Comparison of ENCODE assay signal across 10 cellular contexts in genomic region chr4:6474053-6474568, GRCh38. TPM values are rescaled to one million over a fixed set of nuclear protein-coding genes. Genes with fewer than 3 reads are reported as not detected.
A peak's percentile ranks its signal among the peaks of the same experiment; 100 is the strongest.
DNase-seq lines count a peak whose midpoint lies in the region; ATAC-seq, FAIRE-seq and TF ChIP-seq lines count a peak whose summit lies in the region.
"Had no signal": no experiment of that assay in that cellular context is flagged by ENCODE, and none has a peak within 500 bp of the region (broad histone marks: within the 10 kb centered on the region; RNA-seq: fewer than 3 reads in every experiment).

No MANE protein-coding gene starts in this region.

- H3K4me3 ChIP-seq in HEK293 (ENCODE audit: low read depth, low read length) (no peak overlapping the region), K562 (no peak overlapping the region)

- no peak for TF ChIP-seq POLR2A in K562 (conservative IDR thresholded peaks at IDR 0.05)

- H3K27me3 ChIP-seq in K562 (ENCODE audit: control insufficient read depth in 2 of 2, insufficient read depth in 2 of 2, low read length in 2 of 2): peaks cover 5 to 40% of the 10 kb centered on the region in 2 experiments

- H3K4me2 ChIP-seq in K562 (ENCODE audit: insufficient read depth, low read length): no peak overlapping the region

- FAIRE-seq in K562 (lab: Jason Lieb, UNC): no peak

- no peak overlapping the region for H3K9ac ChIP-seq in K562 (ENCODE audit: insufficient read depth in 1 of 2, low read depth in 2 of 2, low read length in 2 of 2)

- no peak for TF ChIP-seq EP300 in K562 (IDR thresholded peaks at IDR 0.05; ENCODE audit: low read length)

- TF ChIP-seq RAD21 in K562 (CRISPR knock-in tag; conservative IDR thresholded peaks at IDR 0.05 in 1 of 2, IDR thresholded peaks at IDR 0.05 in 1 of 2): peak in 1 of 2 experiments; percentile 25; a peak in 1 of 4 replicates

- H2AFZ ChIP-seq in K562 (ENCODE audit: low read depth, low read length): no peak overlapping the region

- ATAC-seq in K562: peak; percentile 80
- ATAC-seq in HG02798 (IDR thresholded peaks at IDR 0.05; ENCODE audit: poor library complexity, unreplicated experiment): no peak

- no peaks in the 10 kb centered on the region for H3K9me1 ChIP-seq in K562 (ENCODE audit: control insufficient read depth, insufficient read depth, low read length)

- H3K9me3 ChIP-seq in HEK293 (ENCODE audit: control insufficient read depth, insufficient read depth, low read depth, low read length): no peaks in the 10 kb centered on the region
- H3K9me3 ChIP-seq in K562 (replicated peaks; ENCODE audit: control insufficient read depth, insufficient read depth, low read depth, low read length): no peaks in the 10 kb centered on the region

- in situ Hi-C loops in K562 (cut with MboI): no loop called here

- no peak overlapping the region for H3K27ac ChIP-seq in HEK293 (ENCODE audit: extremely low read depth, low read depth, low read length)
- H3K27ac ChIP-seq in K562 (ENCODE audit: extremely low read depth, low read depth, low read length): no peak overlapping the region

- H3K79me2 ChIP-seq in K562 (ENCODE audit: control insufficient read depth, insufficient read depth, low read length): no peaks in the 10 kb centered on the region

- CTCF ChIA-PET in HEK293 (lab: Yijun Ruan, JAX) (interaction anchor here (0.6 to 1.1 kb wide), 6 partner anchors 9 to 1884 kb away, joined by 3 to 4 read pairs (median 4); no protein-coding TSS in a partner anchor), K562 (lab: Yijun Ruan, JAX; ENCODE audit: low intra/inter-chr PET ratio) (no interaction called here)

- BruUV-seq in K562 (replicated peaks; lab: Mats Ljungman, UMichigan): no TSS peak

- H4K20me1 ChIP-seq in K562 (replicated peaks; ENCODE audit: control insufficient read depth, insufficient read depth, low read length): peaks cover 4% of the 10 kb centered on the region; the same call in 1 of the 2 replicates

- POLR2A ChIA-PET in HEK293 (lab: Yijun Ruan, JAX) (no interaction called here), K562 (lab: Yijun Ruan, JAX) (interaction anchor here (0.7 to 1.0 kb wide), 2 partner anchors 55 to 733 kb away, joined by 3 read pairs; no protein-coding TSS in a partner anchor)

- 8% methylated on average over 5 of the region's 5 CpGs for WGBS in K562 (ENCODE audit: insufficient coverage, low coverage, missing lambda C conversion rate)

- H3K36me3 ChIP-seq in HEK293 (ENCODE audit: control insufficient read depth in 2 of 2, insufficient read depth in 1 of 2, low read length in 2 of 2) (no peaks in the 10 kb centered on the region), K562 (ENCODE audit: control insufficient read depth, insufficient read depth, low read length) (no peaks in the 10 kb centered on the region)

- DNase-seq in D341Med (ENCODE audit: low spot score) (peak; percentile 62), K562 (ENCODE audit: extremely low read depth in 1 of 4, low spot score in 3 of 4) (peak; percentile 52 to 55 (median 54)), lung microvascular endothelial cell (ENCODE audit: low read depth in 2 of 2) (peak; percentile 18 to 33), NCI-H2081 (lab: John Stamatoyannopoulos, UW) (no peak), UCSD-AML1 (lab: John Stamatoyannopoulos, UW; ENCODE audit: unreplicated experiment) (no peak)
- no peak for DNase-seq in stimulated activated CD4-positive, alpha-beta T cell treated with anti-CD3 and anti-CD28 coated beads, Interleukin-4, amount 100 ng/mL, for 24 hours
- DNase-seq: activated naive CD8-positive, alpha-beta T cell treated with anti-CD3 and anti-CD28 coated beads for 36 hours had no signal

- intact Hi-C loops in K562 (cut with micrococcal nuclease): no loop called here

- TF ChIP-seq CTCF in HEK293 (tag by site-specific recombination; IDR thresholded peaks at IDR 0.05): no peak
- TF ChIP-seq CTCF in K562 (IDR thresholded peaks at IDR 0.05 in 2 of 3, conservative IDR thresholded peaks at IDR 0.05 in 1 of 3; ENCODE audit: insufficient read depth in 2 of 3, low read depth in 1 of 3, low read length in 3 of 3): peak; percentile 44 to 63 (median 59)

- H3K4me1 ChIP-seq in HEK293 (ENCODE audit: control insufficient read depth, insufficient read depth, low read length) (no peaks in the 10 kb centered on the region), K562 (replicated peaks in 1 of 2; ENCODE audit: control insufficient read depth in 2 of 2, insufficient read depth in 2 of 2, low read length in 2 of 2) (peaks cover 0 to 16% of the 10 kb centered on the region in 2 experiments; a peak in 2 of 5 replicates)

TF ChIP-seq in HEK293, 187 proteins besides CTCF, POLR2A, EP300 and RAD21 (continues in another document):
- TF ChIP-seq SCRT2 (tag by site-specific recombination; IDR thresholded peaks at IDR 0.05) (no peak), GLIS1 (tag by site-specific recombination; IDR thresholded peaks at IDR 0.05) (peak; percentile 74), ZIC2 (tag by site-specific recombination; IDR thresholded peaks at IDR 0.05) (0 out of 2 replicates have a peak, but pooled peaks have one; percentile 14), SCRT1 (tag by site-specific recombination; IDR thresholded peaks at IDR 0.05; ENCODE audit: borderline replicate concordance) (no peak), ZNF214 (tag by site-specific recombination; IDR thresholded peaks at IDR 0.05; ENCODE audit: borderline replicate concordance) (no peak), ZNF354C (tag by site-specific recombination; IDR thresholded peaks at IDR 0.05; ENCODE audit: borderline replicate concordance, low read depth) (no peak), ZNF560 (tag by site-specific recombination; IDR thresholded peaks at IDR 0.05; ENCODE audit: borderline replicate concordance) (no peak), KLF1 (tag by site-specific recombination; IDR thresholded peaks at IDR 0.05) (no peak), ZNF792 (tag by site-specific recombination; IDR thresholded peaks at IDR 0.05) (no peak), ZBTB1 (tag by site-specific recombination; IDR thresholded peaks at IDR 0.05) (no peak), ZNF155 (tag by site-specific recombination; IDR thresholded peaks at IDR 0.05) (no peak), OVOL3 (tag by site-specific recombination; IDR thresholded peaks at IDR 0.05) (no peak), ZNF169 (tag by site-specific recombination; IDR thresholded peaks at IDR 0.05) (no peak)

TF ChIP-seq in K562, 482 proteins besides CTCF, POLR2A, EP300 and RAD21 (continues in another document):
- TF ChIP-seq BACH1 (tag; IDR thresholded peaks at IDR 0.05): no peak
- no peak for TF ChIP-seq ZNF76 (CRISPR knock-in tag; IDR thresholded peaks at IDR 0.05; ENCODE audit: borderline replicate concordance)
- no peak for TF ChIP-seq POLR2G (IDR thresholded peaks at IDR 0.05; ENCODE audit: low read depth, low read length)
- TF ChIP-seq NCOA1 (IDR thresholded peaks at IDR 0.05; ENCODE audit: low read depth): no peak
- no peak for TF ChIP-seq ZNF146 (CRISPR knock-in tag; IDR thresholded peaks at IDR 0.05; ENCODE audit: unreplicated experiment)
- TF ChIP-seq KLF16 (IDR thresholded peaks at IDR 0.05): no peak
- TF ChIP-seq ZBTB7A (IDR thresholded peaks at IDR 0.05; ENCODE audit: borderline replicate concordance, control insufficient read depth, low read depth, low read length): no peak
- no peak for TF ChIP-seq POLR3A (IDR thresholded peaks at IDR 0.05; ENCODE audit: borderline replicate concordance, extremely low read depth, insufficient read depth, insufficient read length)
- TF ChIP-seq RCOR1 (IDR thresholded peaks at IDR 0.05; ENCODE audit: borderline replicate concordance in 1 of 2, low read depth in 2 of 2, low read length in 2 of 2): 0 out of 4 replicates have a peak, but pooled peaks of 1 of the 2 experiments have one; percentile 16
- TF ChIP-seq SMC3 (conservative IDR thresholded peaks at IDR 0.05; ENCODE audit: insufficient read depth, low read depth, low read length): peak; percentile 18; the same call in 1 of the 2 replicates
- TF ChIP-seq ELF2 (CRISPR knock-in tag; IDR thresholded peaks at IDR 0.05): no peak
- no peak for TF ChIP-seq HINFP (tag; conservative IDR thresholded peaks at IDR 0.05; ENCODE audit: low read depth)
- no peak for TF ChIP-seq ZSCAN29 (IDR thresholded peaks at IDR 0.05)

RNA-seq across cellular contexts. Expression of gene PPP2R2C, which starts 1.7 kb away (rescaled TPM):
- not detected in 2 replicates for total RNA-seq in K562 (2011; cell fraction: chromatin; rRNA removed; ENCODE audit: low replicate concordance)
- total RNA-seq in K562 (2011; cell fraction: nucleolus; rRNA removed): not detected in 2 replicates
- total RNA-seq in K562 (2011; cell fraction: nucleoplasm; rRNA removed): not detected in 2 replicates
- total RNA-seq in K562 (2014; rRNA removed) (not detected in 2 replicates), K562 (2014; rRNA removed; fragmentation: Illumina TruSeq; extraction: Trizol) (not detected in 2 replicates), K562 (2015; rRNA removed; fragmentation: Illumina TruSeq; extraction: Trizol) (not detected in 2 replicates), K562 (2021) (0.04 TPM in 1 of 2 replicates, not detected in the other), lung microvascular endothelial cell (0.22 and 0.60 TPM in 2 replicates)
- polyA plus RNA-seq in K562 (2011; rRNA removed) (0.06 TPM in 1 of 2 replicates, not detected in the other), K562 (2014; fragmentation: Illumina TruSeq; extraction: Trizol) (not detected in 2 replicates), K562 (2014; fragmentation: Nextera tagmentation; extraction: Ambion mirVana) (not detected), K562 (2014; rRNA removed) (not detected in 2 replicates)
- 0.15 TPM in 1 of 2 replicates, not detected in the other for polyA plus RNA-seq in K562 (2011; cell fraction: cytosol; rRNA removed)
- not detected in 2 replicates for polyA plus RNA-seq in K562 (2011; cell fraction: nucleus; rRNA removed)
- polyA plus RNA-seq in K562 (2012): 0.03 and 0.12 TPM in 2 replicates
- not detected in 2 replicates for polyA minus RNA-seq in K562 (2011; rRNA and poly(A)+ RNA removed)
- not detected in 2 replicates for polyA minus RNA-seq in K562 (2011; cell fraction: cytosol; rRNA and poly(A)+ RNA removed)
- polyA minus RNA-seq in K562 (2011; cell fraction: nucleus; rRNA and poly(A)+ RNA removed): not detected in 2 replicates
- total RNA-seq: activated naive CD8-positive, alpha-beta T cell treated with anti-CD3 and anti-CD28 coated beads for 36 hours; mononuclear cell had no signal

Comparison
In these comparisons a context has a peak if more than half of its experiments do, and no peak if none do; other contexts are left out.
1. DNase-seq: peak in D341Med (single experiment), K562 (4 of 4) and lung microvascular endothelial cell (2 of 2); none in stimulated activated CD4-positive, alpha-beta T cell treated with anti-CD3 and anti-CD28 coated beads, Interleukin-4, amount 100 ng/mL, for 24 hours (single experiment), NCI-H2081 (0 of 2) and UCSD-AML1 (single experiment).